ENCODE assay signal across 15 cellular contexts in the genomic region with DNA sequence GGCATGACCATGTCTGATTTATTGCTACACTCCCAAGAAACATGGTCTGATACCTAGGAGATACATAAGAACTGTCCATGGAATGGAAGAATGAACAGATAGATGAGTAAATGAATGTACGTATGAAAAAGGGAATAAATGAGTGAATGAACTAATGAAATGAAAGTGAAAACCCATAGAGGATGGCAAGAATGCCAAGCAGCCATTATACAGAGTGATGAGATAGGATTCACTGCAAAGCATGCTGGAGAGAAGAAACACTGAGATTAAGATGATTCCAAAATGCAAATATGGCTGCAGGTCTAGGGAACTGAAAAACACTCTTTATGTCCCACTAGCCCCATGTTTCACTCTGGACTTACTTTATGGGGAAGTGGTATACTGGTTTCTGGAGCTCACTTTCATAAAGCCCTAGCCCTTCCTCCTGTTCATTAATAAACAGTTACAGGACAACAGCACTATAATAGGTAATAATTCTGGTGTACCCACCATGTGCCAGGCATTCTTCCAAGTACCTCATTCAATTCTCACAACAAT.
DNase-seq lines count a peak whose midpoint lies in the region; ATAC-seq and TF ChIP-seq lines count a peak whose summit lies in the region.
"Had no signal": no experiment of that assay in that cellular context is flagged by ENCODE, and none has a peak within 500 bp of the region (broad histone marks: within the 10 kb centered on the region; RNA-seq: fewer than 3 reads in every experiment).

No MANE protein-coding gene starts in this region.

- intact Hi-C loops in thyroid gland (cut with DNase I), result no loop called here
- intact Hi-C loops in MCF 10A (cut with micrococcal nuclease), result no loop called here

- H3K27ac ChIP-seq in thyroid gland, result no peak overlapping the region
- H3K27ac ChIP-seq: heart right ventricle, left lung, neutrophil, spleen had no signal

- H3K36me3 Mint-ChIP-seq in MCF 10A (ENCODE audit: insufficient read depth, unreplicated experiment), result no peaks in the 10 kb centered on the region

- DNase-seq in KG1 (lab: John Stamatoyannopoulos, UW), result no peak
- DNase-seq in thyroid gland, result no peak
- no peak for DNase-seq in MCF 10A (ENCODE audit: unreplicated experiment)
- no peak for DNase-seq in NCI-H524 (lab: John Stamatoyannopoulos, UW)
- DNase-seq: activated CD4-positive, alpha-beta T cell treated with anti-CD3 and anti-CD28 coated beads for 36 hours; AML-193; heart right ventricle; left lung; spleen had no signal

- BruUV-seq in MCF 10A (replicated peaks; lab: Mats Ljungman, UMichigan), result no TSS peak

- no peaks in the 10 kb centered on the region for H3K4me1 Mint-ChIP-seq in MCF 10A (ENCODE audit: insufficient read depth, unreplicated experiment)
- H3K4me1 Mint-ChIP-seq: activated CD4-positive, alpha-beta T cell treated with anti-CD3 and anti-CD28 coated beads for 36 hours had no signal

- POLR2A ChIA-PET in MCF 10A (lab: Yijun Ruan, JAX), result no interaction called here

- no peak for TF ChIP-seq POLR2A in thyroid gland (IDR thresholded peaks at IDR 0.05)

- no peak overlapping the region for H3K4me3 Mint-ChIP-seq in MCF 10A (ENCODE audit: unreplicated experiment)
- H3K4me3 Mint-ChIP-seq: activated CD4-positive, alpha-beta T cell treated with anti-CD3 and anti-CD28 coated beads for 36 hours had no signal

- H3K27me3 Mint-ChIP-seq in MCF 10A (ENCODE audit: insufficient read depth, unreplicated experiment), result peaks cover 53% of the 10 kb centered on the region

- no peak overlapping the region for H3K27ac Mint-ChIP-seq in MCF 10A (ENCODE audit: low read depth, unreplicated experiment)
- H3K27ac Mint-ChIP-seq: activated CD4-positive, alpha-beta T cell treated with anti-CD3 and anti-CD28 coated beads for 36 hours; activated T-helper 2 cell treated with anti-CD3 and anti-CD28 coated beads, Interferon-gamma antibody, Interleukin-2, Interleukin-4, amounts not matched to agents 10 μg/mL and 5 μg/mL and 100 μg/mL, durations not matched to agents 14 hours and 24 hours and 36 hours had no signal

- CTCF ChIA-PET in MCF 10A (lab: Yijun Ruan, JAX), result no interaction called here

- H3K36me3 ChIP-seq in thyroid gland, result no peaks in the 10 kb centered on the region
- H3K36me3 ChIP-seq: heart right ventricle, left lung, neutrophil, spleen had no signal

- H3K27me3 ChIP-seq in thyroid gland, result no peaks in the 10 kb centered on the region
- H3K27me3 ChIP-seq: left lung, neutrophil had no signal

- no peak overlapping the region for H3K4me3 ChIP-seq in thyroid gland (replicated peaks in 1 of 3)
- H3K4me3 ChIP-seq: heart right ventricle, left lung, spleen had no signal

- 95 to 96% methylated on average over 1 of the region's 1 CpG for WGBS in thyroid gland, 2 donors

- ATAC-seq in GM18511 (IDR thresholded peaks at IDR 0.05; ENCODE audit: unreplicated experiment) (peak; percentile 92), GM21367 (IDR thresholded peaks at IDR 0.05; ENCODE audit: unreplicated experiment) (peak; percentile 95), HG02973 (IDR thresholded peaks at IDR 0.05; ENCODE audit: unreplicated experiment) (peak; percentile 96), HG03575 (IDR thresholded peaks at IDR 0.05; ENCODE audit: extremely low read depth, insufficient number of reproducible peaks, low FRiP score, unreplicated experiment) (peak; percentile 81)
- ATAC-seq: activated CD4-positive, alpha-beta T cell treated with anti-CD3 and anti-CD28 coated beads for 36 hours; heart right ventricle; left lung had no signal

- H3K4me1 ChIP-seq in thyroid gland, result no peaks in the 10 kb centered on the region
- H3K4me1 ChIP-seq: heart right ventricle, left lung, spleen had no signal

- H3K9me3 Mint-ChIP-seq in MCF 10A (ENCODE audit: unreplicated experiment), result peaks cover 6% of the 10 kb centered on the region
- H3K9me3 Mint-ChIP-seq: activated T-helper 2 cell treated with anti-CD3 and anti-CD28 coated beads, Interferon-gamma antibody, Interleukin-2, Interleukin-4, amounts not matched to agents 10 μg/mL and 5 μg/mL and 100 μg/mL, durations not matched to agents 14 hours and 24 hours and 36 hours had no signal

- no peaks in the 10 kb centered on the region for H3K9me3 ChIP-seq in thyroid gland
- H3K9me3 ChIP-seq: heart right ventricle, left lung, neutrophil, spleen had no signal

- TF ChIP-seq CTCF in thyroid gland (IDR thresholded peaks at IDR 0.05), result no peak
- TF ChIP-seq CTCF in MCF 10A (IDR thresholded peaks at IDR 0.05; ENCODE audit: unreplicated experiment), result no peak
